Comparison of ENCODE assay signal across 28 cellular contexts in genomic region chr2:217513256-217513655, GRCh38.
"Had no signal": no experiment of that assay in that cellular context is flagged by ENCODE, and none has a peak within 500 bp of the region (broad histone marks: within the 10 kb centered on the region; RNA-seq: fewer than 3 reads in every experiment).

No MANE protein-coding gene starts in this region.

- H3K27me3 ChIP-seq: ascending aorta, esophagus squamous epithelium, heart right ventricle, neutrophil, testis, upper lobe of left lung had no signal

- H3K4me3 ChIP-seq: ascending aorta, coronary artery, esophagus squamous epithelium, heart right ventricle, SK-N-MC, testis, upper lobe of left lung had no signal

- H3K36me3 ChIP-seq: ascending aorta, esophagus squamous epithelium, heart right ventricle, neutrophil, upper lobe of left lung, WERI-Rb-1 had no signal

- H3K4me1 Mint-ChIP-seq: activated CD8-positive, alpha-beta memory T cell treated with anti-CD3 and anti-CD28 coated beads, Interleukin-2, amount 10 ng/mL, durations not matched to agents 7 days and 5 days had no signal

- H3K9me3 Mint-ChIP-seq: activated CD4-positive, alpha-beta T cell treated with anti-CD3 and anti-CD28 coated beads, Interleukin-2, amount 10 ng/mL, durations not matched to agents 7 days and 5 days; activated CD8-positive, alpha-beta T cell treated with anti-CD3 and anti-CD28 coated beads for 36 hours; activated naive CD4-positive, alpha-beta T cell treated with anti-CD3 and anti-CD28 coated beads, Interleukin-2, amount 50 U/mL, for 24 hours; activated T-helper 1 cell treated with anti-CD3 and anti-CD28 coated beads, Interleukin-12 subunit alpha, Interleukin-12 subunit beta, Interleukin-2, Interleukin-4 antibody, amounts not matched to agents 30 ng/mL and 10 ng/mL and 1 ng/mL, durations not matched to agents 14 hours and 24 hours and 36 hours; endodermal cell; naive thymus-derived CD8-positive, alpha-beta T cell had no signal

- H3K27ac Mint-ChIP-seq: activated CD4-positive, alpha-beta T cell treated with anti-CD3 and anti-CD28 coated beads, Interleukin-2, amount 10 ng/mL, durations not matched to agents 7 days and 5 days; activated CD8-positive, alpha-beta memory T cell treated with anti-CD3 and anti-CD28 coated beads, Interleukin-2, amount 10 ng/mL, durations not matched to agents 7 days and 5 days; activated CD8-positive, alpha-beta T cell treated with anti-CD3 and anti-CD28 coated beads for 36 hours; activated naive CD4-positive, alpha-beta T cell treated with anti-CD3 and anti-CD28 coated beads, Interleukin-2, amount 50 U/mL, for 24 hours; activated T-helper 1 cell treated with anti-CD3 and anti-CD28 coated beads, Interleukin-12 subunit alpha, Interleukin-12 subunit beta, Interleukin-2, Interleukin-4 antibody, amounts not matched to agents 30 ng/mL and 10 ng/mL and 1 ng/mL, durations not matched to agents 14 hours and 24 hours and 36 hours; endodermal cell; naive thymus-derived CD8-positive, alpha-beta T cell; T-helper 17 cell had no signal

- H3K27me3 Mint-ChIP-seq: activated CD4-positive, alpha-beta T cell treated with anti-CD3 and anti-CD28 coated beads, Interleukin-2, amount 10 ng/mL, durations not matched to agents 7 days and 5 days; activated CD8-positive, alpha-beta memory T cell treated with anti-CD3 and anti-CD28 coated beads, Interleukin-2, amount 10 ng/mL, durations not matched to agents 7 days and 5 days had no signal

- H3K36me3 Mint-ChIP-seq: activated CD8-positive, alpha-beta memory T cell treated with anti-CD3 and anti-CD28 coated beads, Interleukin-2, amount 10 ng/mL, durations not matched to agents 7 days and 5 days; activated naive CD4-positive, alpha-beta T cell treated with anti-CD3 and anti-CD28 coated beads, Interleukin-2, amount 50 U/mL, for 24 hours; naive thymus-derived CD8-positive, alpha-beta T cell had no signal

- ATAC-seq: activated CD8-positive, alpha-beta memory T cell treated with anti-CD3 and anti-CD28 coated beads, Interleukin-2, amount 10 ng/mL, durations not matched to agents 7 days and 5 days; activated CD8-positive, alpha-beta T cell treated with anti-CD3 and anti-CD28 coated beads for 36 hours; heart right ventricle; left colon; naive thymus-derived CD8-positive, alpha-beta T cell; sciatic nerve; T-helper 17 cell had no signal

- DNase-seq: activated CD4-positive, alpha-beta T cell treated with anti-CD3 and anti-CD28 coated beads, Interleukin-2, amount 10 ng/mL, durations not matched to agents 7 days and 5 days; activated CD4-positive, CD25-positive, alpha-beta regulatory T cell treated with anti-CD3 and anti-CD28 coated beads, Interleukin-2, amount 50 U/mL, for 72 hours; activated CD8-positive, alpha-beta memory T cell treated with anti-CD3 and anti-CD28 coated beads, Interleukin-2, amount 10 ng/mL, durations not matched to agents 7 days and 5 days; activated CD8-positive, alpha-beta T cell treated with anti-CD3 and anti-CD28 coated beads for 36 hours; activated gamma-delta T cell treated with Interleukin-2 at 50 U/mL for 16 hours; cerebellar nuclear complex; endodermal cell; esophagus squamous epithelium; heart right ventricle; left colon; naive thymus-derived CD8-positive, alpha-beta T cell; posterior cingulate gyrus; small intestine; stimulated activated CD4-positive, alpha-beta T cell treated with anti-CD3 and anti-CD28 coated beads, Interleukin-15, amount 100 ng/mL, for 24 hours; stimulated activated CD8-positive, alpha-beta memory T cell treated with anti-CD3 and anti-CD28 coated beads, Interleukin-4, amount 100 ng/mL, for 48 hours; stimulated activated naive CD4-positive, alpha-beta T cell; SW 1271; T-helper 17 cell; testis; upper lobe of left lung; WERI-Rb-1 had no signal

- H3K27ac ChIP-seq: ascending aorta, coronary artery, esophagus squamous epithelium, heart right ventricle, neutrophil, SK-N-MC, upper lobe of left lung, WERI-Rb-1 had no signal

- H3K4me3 Mint-ChIP-seq: activated CD4-positive, alpha-beta T cell treated with anti-CD3 and anti-CD28 coated beads, Interleukin-2, amount 10 ng/mL, durations not matched to agents 7 days and 5 days; activated CD8-positive, alpha-beta memory T cell treated with anti-CD3 and anti-CD28 coated beads, Interleukin-2, amount 10 ng/mL, durations not matched to agents 7 days and 5 days; activated CD8-positive, alpha-beta T cell treated with anti-CD3 and anti-CD28 coated beads for 36 hours; activated naive CD4-positive, alpha-beta T cell treated with anti-CD3 and anti-CD28 coated beads, Interleukin-2, amount 50 U/mL, for 24 hours; activated T-helper 1 cell treated with anti-CD3 and anti-CD28 coated beads, Interleukin-12 subunit alpha, Interleukin-12 subunit beta, Interleukin-2, Interleukin-4 antibody, amounts not matched to agents 30 ng/mL and 10 ng/mL and 1 ng/mL, durations not matched to agents 14 hours and 24 hours and 36 hours; endodermal cell; naive thymus-derived CD8-positive, alpha-beta T cell; T-helper 17 cell had no signal
